Comparison of ENCODE assay signal across 12 cellular contexts in genomic region chr16:70396209-70396904, GRCh38. TPM values are rescaled to one million over a fixed set of nuclear protein-coding genes. Genes with fewer than 3 reads are reported as not detected.
DNase-seq lines count a peak whose midpoint lies in the region; ATAC-seq, FAIRE-seq and TF ChIP-seq lines count a peak whose summit lies in the region.
"Had no signal": no experiment of that assay in that cellular context is flagged by ENCODE, and none has a peak within 500 bp of the region (broad histone marks: within the 10 kb centered on the region; RNA-seq: fewer than 3 reads in every experiment).

No MANE protein-coding gene starts in this region.

- FAIRE-seq in kidney (lab: Jason Lieb, UNC): no peak

- H3K36me3 Mint-ChIP-seq in chondrocyte (ENCODE audit: low read depth): peaks cover 9% of the 10 kb centered on the region

- intact Hi-C loops in kidney (cut with DNase I): no loop called here

- peaks cover 15% of the 10 kb centered on the region for H3K4me1 Mint-ChIP-seq in chondrocyte (ENCODE audit: low read depth)

- H3K4me3 Mint-ChIP-seq in chondrocyte (ENCODE audit: unreplicated experiment): no peak overlapping the region

- no peak overlapping the region for H3K27ac Mint-ChIP-seq in chondrocyte (ENCODE audit: unreplicated experiment)

- no peaks in the 10 kb centered on the region for H3K27me3 Mint-ChIP-seq in chondrocyte (ENCODE audit: low read depth)

- peaks cover 0 to 6% of the 10 kb centered on the region in 2 donors for H3K4me1 ChIP-seq in kidney (ENCODE audit: control insufficient read depth in 1 of 2, insufficient read depth in 1 of 2, low read depth in 1 of 2, low read length in 2 of 2)

- peak; percentile 27 for DNase-seq in H7
- peak; percentile 95 for DNase-seq in NCI-H2171 treated with DMSO at 0.1 percent for 48 hours (lab: John Stamatoyannopoulos, UW)
- peak; percentile 19 for DNase-seq in choroid plexus epithelial cell (ENCODE audit: low read depth)
- DNase-seq in retina: peak; percentile 55
- DNase-seq in kidney: no peak
- DNase-seq in chondrocyte (ENCODE audit: low spot score): no peak
- DNase-seq: amniotic stem cell, esophagus squamous epithelium, NCI-H2227 treated with DMSO at 0.1 percent for 48 hours, T-helper 1 cell had no signal

- ATAC-seq in GM18519 (IDR thresholded peaks at IDR 0.05; ENCODE audit: low FRiP score, unreplicated experiment): no peak

- no peak overlapping the region for H3K4me3 ChIP-seq in H7 (ENCODE audit: insufficient read depth, low read depth, low read length)
- H3K4me3 ChIP-seq in choroid plexus epithelial cell (ENCODE audit: low read depth, low read length): no peak overlapping the region
- no peak overlapping the region for H3K4me3 ChIP-seq in kidney (ENCODE audit: low read length in 2 of 2)
- H3K4me3 ChIP-seq: esophagus squamous epithelium, lung had no signal

- no peaks in the 10 kb centered on the region for H3K27me3 ChIP-seq in H7 (ENCODE audit: control insufficient read depth, insufficient read depth, low read length)
- H3K27me3 ChIP-seq: esophagus squamous epithelium had no signal

- TF ChIP-seq CTCF in choroid plexus epithelial cell (conservative IDR thresholded peaks at IDR 0.05; ENCODE audit: low read depth, low read length): peak; percentile 7
- no peak for TF ChIP-seq CTCF in kidney (IDR thresholded peaks at IDR 0.05; ENCODE audit: borderline replicate concordance, extremely low read depth, insufficient read depth)
- no peak for TF ChIP-seq CTCF in chondrocyte (IDR thresholded peaks at IDR 0.05)

- H3K9me3 ChIP-seq in kidney (ENCODE audit: control insufficient read depth in 1 of 2, low read length in 2 of 2): no peaks in the 10 kb centered on the region
- H3K9me3 ChIP-seq: esophagus squamous epithelium had no signal

- no peaks in the 10 kb centered on the region for H3K9me3 Mint-ChIP-seq in chondrocyte (ENCODE audit: low read depth)

- H3K9ac ChIP-seq in kidney (ENCODE audit: low read length in 2 of 2): no peak overlapping the region

- no peak overlapping the region for H3K27ac ChIP-seq in kidney (ENCODE audit: low read depth in 2 of 2, low read length in 2 of 2)
- H3K27ac ChIP-seq: esophagus squamous epithelium had no signal

- H3K36me3 ChIP-seq in H7 (replicated peaks; ENCODE audit: control insufficient read depth, insufficient read depth, low read length): peaks cover 32% of the 10 kb centered on the region
- peaks cover 0 to 9% of the 10 kb centered on the region in 2 donors for H3K36me3 ChIP-seq in kidney (ENCODE audit: control insufficient read depth in 1 of 2, insufficient read depth in 2 of 2, low read length in 2 of 2)

RNA-seq across cellular contexts. Expression of gene ST3GAL2, which starts 42.5 kb away (rescaled TPM):
- total RNA-seq in H7 (2014; rRNA removed; shearing (Covaris generic)): 62.7 and 64.1 TPM in 2 replicates
- total RNA-seq in kidney (28.6 TPM), chondrocyte (71.9 to 76.4 TPM (median 72.1 TPM) in 3 replicates)
- 10.6 TPM for polyA plus RNA-seq in kidney (ENCODE audit: insufficient read depth, low read depth, low replicate concordance)

RNA-seq across cellular contexts. Expression of gene DDX19A, which starts 49.7 kb away (rescaled TPM):
- 55.3 and 56.2 TPM in 2 replicates for total RNA-seq in H7 (2014; rRNA removed; shearing (Covaris generic))
- total RNA-seq in kidney (34.8 TPM), chondrocyte (32.4 to 48.3 TPM (median 34.0 TPM) in 3 replicates)
- polyA plus RNA-seq in kidney (ENCODE audit: insufficient read depth, low read depth, low replicate concordance): 19.8 TPM

RNA-seq across cellular contexts. Expression of gene FCSK, which starts 58.0 kb away (rescaled TPM):
- total RNA-seq in H7 (2014; rRNA removed; shearing (Covaris generic)): 11.2 and 13.7 TPM in 2 replicates
- total RNA-seq in kidney (32.5 TPM), chondrocyte (9.2 to 12.9 TPM (median 11.5 TPM) in 3 replicates)
- 18.7 TPM for polyA plus RNA-seq in kidney (ENCODE audit: insufficient read depth, low read depth, low replicate concordance)

Comparison
In these comparisons a context has a peak if more than half of its experiments do, and no peak if none do; other contexts are left out.
1. DNase-seq: peak in H7 (single experiment), NCI-H2171 treated with DMSO at 0.1 percent for 48 hours (single experiment), choroid plexus epithelial cell (single experiment) and retina (single experiment); none in kidney (single experiment) and chondrocyte (single experiment).